In genomic region chr14:80269338-80269935, GRCh38 we compare ENCODE assay signal across 17 cellular contexts. TPM values are rescaled to one million over a fixed set of nuclear protein-coding genes. Genes with fewer than 3 reads are reported as not detected.
DNase-seq lines count a peak whose midpoint lies in the region; ATAC-seq and TF ChIP-seq lines count a peak whose summit lies in the region.
"Had no signal": no experiment of that assay in that cellular context is flagged by ENCODE, and none has a peak within 500 bp of the region (broad histone marks: within the 10 kb centered on the region; RNA-seq: fewer than 3 reads in every experiment).

No MANE protein-coding gene starts in this region.

- H3K27ac ChIP-seq in ascending aorta (no peak overlapping the region), left lung (no peak overlapping the region), SJCRH30 (no peak overlapping the region)

- H3K36me3 ChIP-seq in ascending aorta (no peaks in the 10 kb centered on the region), left lung (no peaks in the 10 kb centered on the region), SJCRH30 (no peaks in the 10 kb centered on the region)
- H3K36me3 ChIP-seq: BE2C had no signal

- peak; percentile 20 for DNase-seq in AG09309 (ENCODE audit: low read depth)
- DNase-seq in NCI-H226 = peak; percentile 59
- peak; percentile 19 for DNase-seq in dedifferentiated amniotic fluid mesenchymal stem cell (ENCODE audit: extremely low spot score)
- no peak for DNase-seq in left colon
- no peak for DNase-seq in ascending aorta (ENCODE audit: low spot score in 2 of 2)
- DNase-seq in DMS114 treated with DMSO at 0.1 percent for 48 hours (lab: John Stamatoyannopoulos, UW; ENCODE audit: unreplicated experiment) = no peak
- no peak for DNase-seq in left lung
- no peak for DNase-seq in SJCRH30
- DNase-seq: activated CD4-positive, alpha-beta T cell treated with anti-CD3 and anti-CD28 coated beads, Interleukin-2, amount 10 ng/mL, durations not matched to agents 7 days and 5 days; activated naive CD4-positive, alpha-beta T cell treated with anti-CD3 and anti-CD28 coated beads for 36 hours; BE2C; caudate nucleus; effector memory CD4-positive, alpha-beta T cell; NCI-H2029 treated with DMSO at 0.1 percent for 48 hours; NCI-H526 treated with DMSO at 0.1 percent for 48 hours; stimulated activated naive CD8-positive, alpha-beta T cell treated with anti-CD3 and anti-CD28 coated beads, Interleukin-15, amount 100 ng/mL, for 72 hours had no signal

- H3K9me3 ChIP-seq in ascending aorta = no peaks in the 10 kb centered on the region
- no peaks in the 10 kb centered on the region for H3K9me3 ChIP-seq in left lung
- H3K9me3 ChIP-seq in SJCRH30 (replicated peaks) = no peaks in the 10 kb centered on the region
- H3K9me3 ChIP-seq: BE2C had no signal

- intact Hi-C loops in left colon (cut with DNase I, micrococcal nuclease) = no loop called here
- intact Hi-C loops in ascending aorta (cut with DNase I) = no loop called here
- intact Hi-C loops in left lung (cut with DNase I) = no loop called here

- ATAC-seq in left colon (peak; percentile 50), left lung (no peak)
- ATAC-seq: stimulated activated naive CD8-positive, alpha-beta T cell treated with anti-CD3 and anti-CD28 coated beads, Interleukin-15, amount 100 ng/mL, for 72 hours had no signal

- H3K4me3 ChIP-seq in AG09309 (ENCODE audit: control insufficient read depth, low read depth, low read length) = no peak overlapping the region
- H3K4me3 ChIP-seq in ascending aorta = no peak overlapping the region
- no peak overlapping the region for H3K4me3 ChIP-seq in left lung
- no peak overlapping the region for H3K4me3 ChIP-seq in SJCRH30

- no peak for TF ChIP-seq CTCF in AG09309 (IDR thresholded peaks at IDR 0.05; ENCODE audit: control insufficient read depth, insufficient read depth, low read depth, low read length, missing control alignments)
- TF ChIP-seq CTCF in ascending aorta (IDR thresholded peaks at IDR 0.05) = no peak
- no peak for TF ChIP-seq CTCF in left lung (IDR thresholded peaks at IDR 0.05)

- H3K27me3 ChIP-seq in ascending aorta = no peaks in the 10 kb centered on the region
- no peaks in the 10 kb centered on the region for H3K27me3 ChIP-seq in left lung
- H3K27me3 ChIP-seq in SJCRH30 = no peaks in the 10 kb centered on the region
- H3K27me3 ChIP-seq: BE2C had no signal

- H3K4me1 ChIP-seq in ascending aorta = no peaks in the 10 kb centered on the region
- H3K4me1 ChIP-seq in left lung = no peaks in the 10 kb centered on the region
- H3K4me1 ChIP-seq in SJCRH30 = no peaks in the 10 kb centered on the region
- H3K4me1 ChIP-seq: BE2C had no signal

RNA-seq across cellular contexts. Expression of gene DIO2, which starts 58.1 kb away (rescaled TPM):
- 1 to 10 TPM; 1.0 to 1.1 TPM for total RNA-seq in left colon
- total RNA-seq in ascending aorta = 17.8 TPM
- total RNA-seq in left lung = 1 to 10 TPM; 2.2 to 7.5 TPM
- 14.0 and 16.0 TPM in 2 replicates for total RNA-seq in SJCRH30 (2014; rRNA removed; shearing (Covaris generic))
- total RNA-seq: activated CD4-positive, alpha-beta T cell treated with anti-CD3 and anti-CD28 coated beads, Interleukin-2, amount 10 ng/mL, durations not matched to agents 7 days and 5 days; activated naive CD4-positive, alpha-beta T cell treated with anti-CD3 and anti-CD28 coated beads for 36 hours; lung microvascular endothelial cell had no signal

Comparison
In these comparisons a context has a peak if more than half of its experiments do, and no peak if none do; other contexts are left out.
1. DNase-seq: peak in AG09309 (single experiment), NCI-H226 (single experiment) and dedifferentiated amniotic fluid mesenchymal stem cell (single experiment); none in left colon (0 of 2), ascending aorta (0 of 2), DMS114 treated with DMSO at 0.1 percent for 48 hours (single experiment), left lung (0 of 2) and SJCRH30 (0 of 2).